In genomic region chrX:104136241-104137019, GRCh38 we compare ENCODE assay signal across 8 cellular contexts. TPM values are rescaled to one million over a fixed set of nuclear protein-coding genes. Genes with fewer than 3 reads are reported as not detected.
A peak's percentile ranks its signal among the peaks of the same experiment; 100 is the strongest.
DNase-seq lines count a peak whose midpoint lies in the region; ATAC-seq and TF ChIP-seq lines count a peak whose summit lies in the region.

No MANE protein-coding gene starts in this region.

- H3K4me3 ChIP-seq in mesendoderm (ENCODE audit: low read length) (no peak overlapping the region), stomach smooth muscle (ENCODE audit: low read length in 2 of 2) (peak overlapping the region; percentile 76 to 78)

- no peak overlapping the region for H3K27ac ChIP-seq in mesendoderm (ENCODE audit: low read depth, low read length)
- H3K27ac ChIP-seq in stomach smooth muscle (ENCODE audit: low read length) = peak overlapping the region; percentile 80

- no peak overlapping the region for H2BK120ac ChIP-seq in mesendoderm (ENCODE audit: low read depth, low read length)

- H3K23ac ChIP-seq in mesendoderm (ENCODE audit: low read length) = no peak overlapping the region

- intact Hi-C loops in activated CD8-positive, alpha-beta T cell treated with anti-CD3 and anti-CD28 coated beads for 36 hours (cut with micrococcal nuclease) = loop anchor here (1.0 kb wide), 1 partner anchor 38 kb away; no protein-coding TSS in a partner anchor

- no peak overlapping the region for H3K4me2 ChIP-seq in mesendoderm (ENCODE audit: low read length)

- DNase-seq in COR-L47 (lab: John Stamatoyannopoulos, UW) (peak; percentile 60), NCI-H524 treated with DMSO at 0.1 percent for 48 hours (lab: John Stamatoyannopoulos, UW) (peak; percentile 53), mesendoderm (peak; percentile 81)
- peak; percentile 65 for DNase-seq in activated CD8-positive, alpha-beta T cell treated with anti-CD3 and anti-CD28 coated beads for 36 hours
- DNase-seq in effector memory CD8-positive, alpha-beta T cell = peak; percentile 49 to 52 (median 50)

- H3K4ac ChIP-seq in mesendoderm (ENCODE audit: low read depth, low read length) = no peak overlapping the region

- no peaks in the 10 kb centered on the region for H3K79me2 ChIP-seq in mesendoderm (ENCODE audit: control insufficient read depth, insufficient read depth, low read length)

- ATAC-seq in GM19397 (IDR thresholded peaks at IDR 0.05; ENCODE audit: unreplicated experiment) (peak; percentile 71), HG03520 (IDR thresholded peaks at IDR 0.05; ENCODE audit: unreplicated experiment) (peak; percentile 96)
- ATAC-seq in activated CD8-positive, alpha-beta T cell treated with anti-CD3 and anti-CD28 coated beads for 36 hours = peak; percentile 63
- peak; percentile 76 for ATAC-seq in effector memory CD8-positive, alpha-beta T cell (replicated peaks)

- no peak overlapping the region for H3K18ac ChIP-seq in mesendoderm (ENCODE audit: low read length)

- no peak overlapping the region for H3K4me3 Mint-ChIP-seq in activated CD8-positive, alpha-beta T cell treated with anti-CD3 and anti-CD28 coated beads for 36 hours
- H3K4me3 Mint-ChIP-seq in effector memory CD8-positive, alpha-beta T cell = peak overlapping the region in 1 of 2 donors; percentile 13

- CTCF ChIA-PET in activated CD8-positive, alpha-beta T cell treated with anti-CD3 and anti-CD28 coated beads for 36 hours (lab: Charles Lee) = interaction anchor here (0.6 to 5.8 kb wide), 14 partner anchors 11 to 291 kb away, joined by 3 to 50 read pairs (median 4); partner anchors contain the start of genes SLC25A53 and ZCCHC18

- H3K27me3 ChIP-seq in mesendoderm (ENCODE audit: insufficient read depth, low read length, poor library complexity) (no peaks in the 10 kb centered on the region), stomach smooth muscle (ENCODE audit: control insufficient read depth in 1 of 2, insufficient read depth in 2 of 2, low read length in 2 of 2) (peaks cover 0 to 19% of the 10 kb centered on the region in 2 donors)

- H3K4me1 ChIP-seq in mesendoderm (ENCODE audit: control insufficient read depth, low read depth, low read length) (no peaks in the 10 kb centered on the region), stomach smooth muscle (ENCODE audit: control insufficient read depth, insufficient read depth, low read length) (no peaks in the 10 kb centered on the region)

- H3K36me3 Mint-ChIP-seq in activated CD8-positive, alpha-beta T cell treated with anti-CD3 and anti-CD28 coated beads for 36 hours (ENCODE audit: low read depth) = no peaks in the 10 kb centered on the region
- H3K36me3 Mint-ChIP-seq in effector memory CD8-positive, alpha-beta T cell (ENCODE audit: insufficient read depth) = no peaks in the 10 kb centered on the region

- no peak overlapping the region for H2BK15ac ChIP-seq in mesendoderm (replicated peaks; ENCODE audit: low read depth)

- H3K9ac ChIP-seq in mesendoderm (ENCODE audit: low read length) (no peak overlapping the region), stomach smooth muscle (ENCODE audit: low read length in 2 of 2) (peak overlapping the region; percentile 72 to 79)

- no peak overlapping the region for H2AK5ac ChIP-seq in mesendoderm (ENCODE audit: low read length)

- H2BK5ac ChIP-seq in mesendoderm (ENCODE audit: low read length) = no peak overlapping the region

- no CpG with 5 or more reads among the region's 10 CpGs for WGBS in mesendoderm (ENCODE audit: extremely low coverage, insufficient coverage, low lambda C conversion rate)

- H3K9me3 Mint-ChIP-seq in activated CD8-positive, alpha-beta T cell treated with anti-CD3 and anti-CD28 coated beads for 36 hours = no peaks in the 10 kb centered on the region
- H3K9me3 Mint-ChIP-seq in effector memory CD8-positive, alpha-beta T cell = no peaks in the 10 kb centered on the region

- POLR2A ChIA-PET in activated CD8-positive, alpha-beta T cell treated with anti-CD3 and anti-CD28 coated beads for 36 hours (lab: Charles Lee) = no interaction called here

- H3K9me3 ChIP-seq in stomach smooth muscle (ENCODE audit: control insufficient read depth in 2 of 2, low read length in 2 of 2) = no peaks in the 10 kb centered on the region

- no peak overlapping the region for H4K5ac ChIP-seq in mesendoderm (ENCODE audit: low read length)

- no peak overlapping the region for H3K27ac Mint-ChIP-seq in activated CD8-positive, alpha-beta T cell treated with anti-CD3 and anti-CD28 coated beads for 36 hours
- no peak overlapping the region for H3K27ac Mint-ChIP-seq in effector memory CD8-positive, alpha-beta T cell

- peaks cover 27% of the 10 kb centered on the region for H3K4me1 Mint-ChIP-seq in activated CD8-positive, alpha-beta T cell treated with anti-CD3 and anti-CD28 coated beads for 36 hours (ENCODE audit: low read depth)
- peaks cover 11 to 20% of the 10 kb centered on the region in 2 donors for H3K4me1 Mint-ChIP-seq in effector memory CD8-positive, alpha-beta T cell (ENCODE audit: low read depth in 2 of 2)

- no peak overlapping the region for H4K8ac ChIP-seq in mesendoderm (ENCODE audit: low read depth, low read length)

- H3K56ac ChIP-seq in mesendoderm (ENCODE audit: low read length) = peak overlapping the region; percentile 34

- TF ChIP-seq CTCF in activated CD8-positive, alpha-beta T cell treated with anti-CD3 and anti-CD28 coated beads for 36 hours (IDR thresholded peaks at IDR 0.05) = peak; percentile 61

- H3K79me1 ChIP-seq in mesendoderm (ENCODE audit: low read length) = no peaks in the 10 kb centered on the region

- H3K27me3 Mint-ChIP-seq in activated CD8-positive, alpha-beta T cell treated with anti-CD3 and anti-CD28 coated beads for 36 hours = no peaks in the 10 kb centered on the region
- no peaks in the 10 kb centered on the region for H3K27me3 Mint-ChIP-seq in effector memory CD8-positive, alpha-beta T cell

- no peaks in the 10 kb centered on the region for H3K36me3 ChIP-seq in mesendoderm (ENCODE audit: control insufficient read depth, insufficient read depth, low read length)
- H3K36me3 ChIP-seq in stomach smooth muscle (ENCODE audit: control insufficient read depth in 2 of 2, insufficient read depth in 2 of 2, low read length in 2 of 2) = no peaks in the 10 kb centered on the region

RNA-seq across cellular contexts. Expression of gene SLC25A53, which starts 20.4 kb away (rescaled TPM):
- total RNA-seq in activated CD8-positive, alpha-beta T cell treated with anti-CD3 and anti-CD28 coated beads for 36 hours = 1 to 10 TPM; 4.4 to 4.7 TPM
- 2.6 TPM for polyA plus RNA-seq in mesendoderm (2013, experiment 1 of 2)
- 3.1 TPM for polyA plus RNA-seq in mesendoderm (2013, experiment 2 of 2)

RNA-seq across cellular contexts. Expression of gene ZCCHC18, which starts 24.1 kb away (rescaled TPM):
- total RNA-seq in activated CD8-positive, alpha-beta T cell treated with anti-CD3 and anti-CD28 coated beads for 36 hours = 1 to 10 TPM; 1.5 to 2.6 TPM
- polyA plus RNA-seq in mesendoderm (2013, experiment 1 of 2) = 0.97 TPM
- polyA plus RNA-seq in mesendoderm (2013, experiment 2 of 2) = 1.2 TPM

RNA-seq across cellular contexts. Expression of gene FAM199X, which starts 29.8 kb away (rescaled TPM):
- 1 to 10 TPM; 6.9 to 8.0 TPM for total RNA-seq in activated CD8-positive, alpha-beta T cell treated with anti-CD3 and anti-CD28 coated beads for 36 hours
- polyA plus RNA-seq in mesendoderm (2013, experiment 1 of 2) = 10.6 TPM
- polyA plus RNA-seq in mesendoderm (2013, experiment 2 of 2) = 10.6 TPM
